Comparison of ENCODE assay signal across 16 cellular contexts in the genomic region with DNA sequence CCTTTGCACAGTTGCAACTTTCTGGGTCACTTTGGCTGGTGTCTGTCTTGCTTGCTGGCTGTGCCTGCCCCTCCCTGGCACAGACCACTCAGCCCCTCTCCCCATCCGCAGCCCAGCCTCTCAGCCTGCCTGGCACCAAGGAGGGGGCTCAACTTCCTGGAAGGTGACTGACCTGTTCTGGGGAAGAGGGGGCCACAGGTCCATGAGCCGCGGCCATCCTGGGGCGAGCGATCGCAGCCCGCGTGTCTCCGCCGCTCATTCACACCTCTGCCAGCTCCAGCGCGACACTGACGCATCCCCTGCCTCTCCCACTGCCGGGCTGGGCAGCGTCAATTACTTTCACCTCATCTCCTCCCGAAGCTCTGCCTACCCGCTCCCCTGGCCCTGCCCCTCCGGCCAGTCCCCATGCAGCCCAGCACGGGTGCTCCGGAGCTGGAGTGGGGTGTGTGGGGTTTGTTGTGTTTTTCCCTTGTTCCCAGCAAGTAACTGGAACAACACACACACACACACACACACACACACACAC. TPM values are rescaled to one million over a fixed set of nuclear protein-coding genes. Genes with fewer than 3 reads are reported as not detected.
DNase-seq lines count a peak whose midpoint lies in the region; ATAC-seq, FAIRE-seq and TF ChIP-seq lines count a peak whose summit lies in the region.
"Had no signal": no experiment of that assay in that cellular context is flagged by ENCODE, and none has a peak within 500 bp of the region (broad histone marks: within the 10 kb centered on the region; RNA-seq: fewer than 3 reads in every experiment).

No MANE protein-coding gene starts in this region.

- H3K9me3 ChIP-seq in K562 (replicated peaks; ENCODE audit: control insufficient read depth, insufficient read depth, low read depth, low read length), result no peaks in the 10 kb centered on the region
- no peaks in the 10 kb centered on the region for H3K9me3 ChIP-seq in osteoblast (ENCODE audit: low read depth, low read length)
- H3K9me3 ChIP-seq in H9 (ENCODE audit: control insufficient read depth, low read depth, low read length), result no peaks in the 10 kb centered on the region
- H3K9me3 ChIP-seq: Caco-2 had no signal

- no peak for ATAC-seq in K562
- ATAC-seq in HG03521 (IDR thresholded peaks at IDR 0.05; ENCODE audit: unreplicated experiment), result no peak

- no peak overlapping the region for H3K27ac ChIP-seq in K562 (ENCODE audit: extremely low read depth, low read depth, low read length)
- H3K27ac ChIP-seq in osteoblast (ENCODE audit: low read depth, low read length), result no peak overlapping the region
- H3K27ac ChIP-seq in H9 (ENCODE audit: insufficient read length, low read depth, low read length), result no peak overlapping the region
- H3K27ac ChIP-seq: RWPE1 had no signal

- in situ Hi-C loops in K562 (cut with MboI), result no loop called here

- H3K4me1 Mint-ChIP-seq in H9, result peaks cover 16 to 24% of the 10 kb centered on the region in 2 experiments

- H3K36me3 ChIP-seq in K562 (ENCODE audit: control insufficient read depth, insufficient read depth, low read length) (0 out of 3 replicates have a peak, but pooled peaks cover 7% of the 10 kb centered on the region), osteoblast (ENCODE audit: insufficient read depth, low read length) (no peaks in the 10 kb centered on the region)

- H3K4ac ChIP-seq in H9 (ENCODE audit: low read depth, low read length), result no peak overlapping the region

- peak in 8 of 14 donors; percentile 41 to 80 (median 55) for DNase-seq in C1 segment of cervical spinal cord (lab: John Stamatoyannopoulos, UW)
- DNase-seq in K562 (ENCODE audit: extremely low read depth in 1 of 4, low spot score in 3 of 4), result no peak
- DNase-seq in hypothalamus (lab: John Stamatoyannopoulos, UW), result peak in 27 of 51 donors; percentile 34 to 72 (median 48)
- DNase-seq in osteoblast (ENCODE audit: insufficient read length, low spot score, missing footprints), result peak; percentile 52
- DNase-seq in iPS-NIHi11 (ENCODE audit: low spot score), result no peak
- no peak for DNase-seq in NCI-H187 treated with DMSO at 0.1 percent for 48 hours (lab: John Stamatoyannopoulos, UW)
- DNase-seq in H9, result no peak
- DNase-seq: Caco-2, KG1, NCI-H1048, NCI-H146, NCI-H2107 had no signal

- TF ChIP-seq POLR2A in K562 (conservative IDR thresholded peaks at IDR 0.05), result no peak

- no peak overlapping the region for H3K56ac ChIP-seq in H9 (ENCODE audit: insufficient read length, low read depth, low read length)

- peak overlapping the region in 1 of 3 experiments; percentile 94; a peak in 1 of 7 replicates for H3K27ac Mint-ChIP-seq in H9

- no peak overlapping the region for H3T11ph ChIP-seq in H9 (ENCODE audit: low read length)

- H2AK5ac ChIP-seq in H9 (ENCODE audit: insufficient read length, low read length), result no peak overlapping the region

- H3K4me1 ChIP-seq in K562 (replicated peaks in 1 of 2; ENCODE audit: control insufficient read depth in 2 of 2, insufficient read depth in 2 of 2, low read length in 2 of 2), result peaks cover 6 to 41% of the 10 kb centered on the region in 2 experiments; a peak in 4 of 5 replicates
- peaks cover 27% of the 10 kb centered on the region for H3K4me1 ChIP-seq in osteoblast (ENCODE audit: insufficient read depth, low read length)
- H3K4me1 ChIP-seq in H9 (ENCODE audit: insufficient read depth, low read length), result no peaks in the 10 kb centered on the region
- H3K4me1 ChIP-seq: Caco-2 had no signal

- H4K20me1 ChIP-seq in K562 (replicated peaks; ENCODE audit: control insufficient read depth, insufficient read depth, low read length), result no peaks in the 10 kb centered on the region; the same call in 1 of the 2 replicates
- no peaks in the 10 kb centered on the region for H4K20me1 ChIP-seq in osteoblast (ENCODE audit: insufficient read depth, low read length)
- H4K20me1 ChIP-seq in H9 (ENCODE audit: control insufficient read depth, insufficient read depth, insufficient read length), result no peaks in the 10 kb centered on the region

- H2BK20ac ChIP-seq in H9 (ENCODE audit: low read depth, low read length, poor library complexity, severe bottlenecking), result no peak overlapping the region

- H3K79me1 ChIP-seq in H9 (ENCODE audit: insufficient read depth, low read depth, low read length, poor library complexity, severe bottlenecking), result no peaks in the 10 kb centered on the region

- no peak for FAIRE-seq in K562 (lab: Jason Lieb, UNC)
- FAIRE-seq: A204.1, HTR-8/SVneo had no signal

- CTCF ChIA-PET in K562 (lab: Yijun Ruan, JAX; ENCODE audit: low intra/inter-chr PET ratio), result no interaction called here

- H3K27me3 Mint-ChIP-seq in H9 (ENCODE audit: low read depth), result no peaks in the 10 kb centered on the region

- H4K91ac ChIP-seq in H9 (ENCODE audit: insufficient read length, low read depth, low read length), result no peak overlapping the region

- POLR2A ChIA-PET in K562 (lab: Yijun Ruan, JAX), result interaction anchor here (1.0 to 3.9 kb wide), 4 partner anchors 11 to 17 kb away, joined by 4 to 29 read pairs (median 4); partner anchors contain the start of gene SLC6A9

- no peak for TF ChIP-seq EP300 in K562 (IDR thresholded peaks at IDR 0.05; ENCODE audit: low read length)

- H3K4me3 ChIP-seq in K562 (no peak overlapping the region), osteoblast (ENCODE audit: insufficient read depth, low read length) (no peak overlapping the region)

- H3K23me2 ChIP-seq in H9 (ENCODE audit: insufficient read length, low read depth, low read length, poor library complexity, severe bottlenecking), result no peaks in the 10 kb centered on the region

- TF ChIP-seq RAD21 in K562 (CRISPR knock-in tag; conservative IDR thresholded peaks at IDR 0.05 in 1 of 2, IDR thresholded peaks at IDR 0.05 in 1 of 2), result no peak

- H3K9ac ChIP-seq in K562 (ENCODE audit: insufficient read depth in 1 of 2, low read depth in 2 of 2, low read length in 2 of 2) (peak overlapping the region in 1 of 2 experiments; percentile 63; a peak in 2 of 4 replicates), H9 (ENCODE audit: extremely low read depth, insufficient read length, low read length) (no peak overlapping the region)

- no peak overlapping the region for H2BK15ac ChIP-seq in H9 (ENCODE audit: low read depth, low read length)

- H3K27me3 ChIP-seq in K562 (ENCODE audit: control insufficient read depth in 2 of 2, insufficient read depth in 2 of 2, low read length in 2 of 2) (no peaks in the 10 kb centered on the region), osteoblast (ENCODE audit: insufficient read depth, low read length) (no peaks in the 10 kb centered on the region), H9 (ENCODE audit: insufficient read depth, low read length) (no peaks in the 10 kb centered on the region)

- no peak overlapping the region for H2BK12ac ChIP-seq in H9 (ENCODE audit: insufficient read length, low read depth, low read length)

- H2BK120ac ChIP-seq in H9 (ENCODE audit: low read depth, low read length, poor library complexity, severe bottlenecking), result no peak overlapping the region

- no peak overlapping the region for H4K5ac ChIP-seq in H9 (ENCODE audit: insufficient read length, low read depth, low read length)

- no peaks in the 10 kb centered on the region for H3K9me1 ChIP-seq in K562 (ENCODE audit: control insufficient read depth, insufficient read depth, low read length)

- H3K14ac ChIP-seq in H9 (ENCODE audit: insufficient read depth, low read length), result no peak overlapping the region

- no peak overlapping the region for H3K4me2 ChIP-seq in K562 (ENCODE audit: insufficient read depth, low read length)
- H3K4me2 ChIP-seq in osteoblast (ENCODE audit: insufficient read depth, low read length), result no peak overlapping the region
- H3K4me2 ChIP-seq in H9 (ENCODE audit: insufficient read depth, insufficient read length, low read length), result no peak overlapping the region

- no peak overlapping the region for H4K8ac ChIP-seq in H9 (replicated peaks; ENCODE audit: insufficient read length, low read depth, low read length)

- H2AFZ ChIP-seq in K562 (ENCODE audit: low read depth, low read length) (no peak overlapping the region), osteoblast (ENCODE audit: low read length) (no peak overlapping the region), H9 (ENCODE audit: low read length) (no peak overlapping the region)

- no TSS peak for BruUV-seq in K562 (replicated peaks; lab: Mats Ljungman, UMichigan)

- WGBS in K562 (ENCODE audit: insufficient coverage, low coverage, missing lambda C conversion rate), result 82% methylated on average over 20 of the region's 20 CpGs
- no CpG with 5 or more reads among the region's 20 CpGs for WGBS in H9 (ENCODE audit: extremely low coverage, insufficient read length, low lambda C conversion rate)

- no peak overlapping the region for H3K23ac ChIP-seq in H9 (ENCODE audit: insufficient read length, low read depth, low read length)

- intact Hi-C loops in K562 (cut with micrococcal nuclease), result no loop called here

- no peaks in the 10 kb centered on the region for H3K79me2 ChIP-seq in K562 (ENCODE audit: control insufficient read depth, insufficient read depth, low read length)
- no peaks in the 10 kb centered on the region for H3K79me2 ChIP-seq in osteoblast (ENCODE audit: insufficient read depth, low read length)
- no peaks in the 10 kb centered on the region for H3K79me2 ChIP-seq in H9 (ENCODE audit: insufficient read depth, low read length)

- no peak overlapping the region for H2BK5ac ChIP-seq in H9 (ENCODE audit: insufficient read length, low read length)

- no peak overlapping the region for H3K18ac ChIP-seq in H9 (ENCODE audit: insufficient read length, low read depth, low read length)

- H3K36me3 Mint-ChIP-seq in H9 (ENCODE audit: insufficient read depth in 1 of 3, low read depth in 3 of 3), result peaks cover 0 to 18% (median 3%) of the 10 kb centered on the region in 3 experiments; a peak in 5 of 7 replicates

- no peaks in the 10 kb centered on the region for H3K9me3 Mint-ChIP-seq in H9

- TF ChIP-seq CTCF in K562 (IDR thresholded peaks at IDR 0.05 in 2 of 3, conservative IDR thresholded peaks at IDR 0.05 in 1 of 3; ENCODE audit: insufficient read depth in 2 of 3, low read depth in 1 of 3, low read length in 3 of 3), result no peak
- TF ChIP-seq CTCF in osteoblast (IDR thresholded peaks at IDR 0.05; ENCODE audit: extremely low read depth, low read depth, low read length), result no peak
- TF ChIP-seq CTCF in H9 (conservative IDR thresholded peaks at IDR 0.05), result no peak

- H3K4me3 Mint-ChIP-seq in H9, result no peak overlapping the region

RNA-seq across cellular contexts. Expression of gene SLC6A9, which starts 14.3 kb away (rescaled TPM):
- 15.5 and 41.5 TPM in 2 replicates for total RNA-seq in K562 (2011; cell fraction: chromatin; rRNA removed; ENCODE audit: low replicate concordance)
- 28.5 and 33.8 TPM in 2 replicates for total RNA-seq in K562 (2011; cell fraction: nucleolus; rRNA removed)
- 21.3 and 22.7 TPM in 2 replicates for total RNA-seq in K562 (2011; cell fraction: nucleoplasm; rRNA removed)
- total RNA-seq in K562 (2014; rRNA removed), result 4.1 and 8.4 TPM in 2 replicates
- 2.5 and 3.0 TPM in 2 replicates for total RNA-seq in K562 (2014; rRNA removed; fragmentation: Illumina TruSeq; extraction: Trizol)
- total RNA-seq in K562 (2015; rRNA removed; fragmentation: Illumina TruSeq; extraction: Trizol), result 0.51 and 0.75 TPM in 2 replicates
- total RNA-seq in K562 (2021), result 16.7 and 18.7 TPM in 2 replicates
- 2.9 and 8.8 TPM in 2 replicates for polyA plus RNA-seq in K562 (2011; rRNA removed)
- polyA plus RNA-seq in K562 (2011; cell fraction: cytosol; rRNA removed), result 5.7 and 6.6 TPM in 2 replicates
- polyA plus RNA-seq in K562 (2011; cell fraction: nucleus; rRNA removed), result 27.8 and 27.9 TPM in 2 replicates
- 6.2 and 54.3 TPM in 2 replicates for polyA plus RNA-seq in K562 (2012)
- 12.9 and 16.7 TPM in 2 replicates for polyA plus RNA-seq in K562 (2014; fragmentation: Illumina TruSeq; extraction: Trizol)
- polyA plus RNA-seq in K562 (2014; fragmentation: Nextera tagmentation; extraction: Ambion mirVana), result under 1 TPM; 0.17 to 0.25 TPM
- polyA plus RNA-seq in K562 (2014; rRNA removed), result 10.5 and 10.6 TPM in 2 replicates
- polyA minus RNA-seq in K562 (2011; rRNA and poly(A)+ RNA removed), result 3.7 and 5.1 TPM in 2 replicates
- 2.5 and 5.5 TPM in 2 replicates for polyA minus RNA-seq in K562 (2011; cell fraction: cytosol; rRNA and poly(A)+ RNA removed)
- polyA minus RNA-seq in K562 (2011; cell fraction: nucleus; rRNA and poly(A)+ RNA removed), result 6.1 and 10.2 TPM in 2 replicates
- 18.5 and 19.4 TPM in 2 replicates for total RNA-seq in osteoblast
- 29.5 and 30.1 TPM in 2 replicates for total RNA-seq in H9 (2021)

RNA-seq across cellular contexts. Expression of gene CCDC24, which starts 25.5 kb away (rescaled TPM):
- total RNA-seq in K562 (2011; cell fraction: chromatin; rRNA removed; ENCODE audit: low replicate concordance), result 1.4 and 6.8 TPM in 2 replicates
- 5.8 TPM in 2 replicates for total RNA-seq in K562 (2011; cell fraction: nucleolus; rRNA removed)
- 4.1 and 6.1 TPM in 2 replicates for total RNA-seq in K562 (2011; cell fraction: nucleoplasm; rRNA removed)
- total RNA-seq in K562 (2014; rRNA removed) (3.0 and 4.5 TPM in 2 replicates), K562 (2014; rRNA removed; fragmentation: Illumina TruSeq; extraction: Trizol) (0.70 and 1.5 TPM in 2 replicates), K562 (2015; rRNA removed; fragmentation: Illumina TruSeq; extraction: Trizol) (1.7 and 2.2 TPM in 2 replicates), K562 (2021) (4.4 and 5.2 TPM in 2 replicates), osteoblast (2.4 and 2.9 TPM in 2 replicates), H9 (2021) (11.8 and 12.4 TPM in 2 replicates)
- polyA plus RNA-seq in K562 (2011; rRNA removed) (1.3 and 2.3 TPM in 2 replicates), K562 (2014; fragmentation: Illumina TruSeq; extraction: Trizol) (1.5 and 3.0 TPM in 2 replicates), K562 (2014; fragmentation: Nextera tagmentation; extraction: Ambion mirVana) (under 1 TPM; 0.31 to 0.64 TPM), K562 (2014; rRNA removed) (3.7 and 4.5 TPM in 2 replicates)
- 2.0 and 4.9 TPM in 2 replicates for polyA plus RNA-seq in K562 (2011; cell fraction: cytosol; rRNA removed)
- 6.8 and 13.1 TPM in 2 replicates for polyA plus RNA-seq in K562 (2011; cell fraction: nucleus; rRNA removed)
- polyA plus RNA-seq in K562 (2012), result 3.7 and 4.3 TPM in 2 replicates
- 0.36 and 0.39 TPM in 2 replicates for polyA minus RNA-seq in K562 (2011; rRNA and poly(A)+ RNA removed)
- polyA minus RNA-seq in K562 (2011; cell fraction: cytosol; rRNA and poly(A)+ RNA removed), result 1.1 and 5.4 TPM in 2 replicates
- polyA minus RNA-seq in K562 (2011; cell fraction: nucleus; rRNA and poly(A)+ RNA removed), result 1.7 and 2.2 TPM in 2 replicates

RNA-seq across cellular contexts. Expression of gene B4GALT2, which starts 37.9 kb away (rescaled TPM):
- 27.8 and 57.7 TPM in 2 replicates for total RNA-seq in K562 (2011; cell fraction: chromatin; rRNA removed; ENCODE audit: low replicate concordance)
- total RNA-seq in K562 (2011; cell fraction: nucleolus; rRNA removed), result 51.2 and 57.7 TPM in 2 replicates
- total RNA-seq in K562 (2011; cell fraction: nucleoplasm; rRNA removed), result 45.8 and 54.2 TPM in 2 replicates
- 86.8 and 116 TPM in 2 replicates for total RNA-seq in K562 (2014; rRNA removed)
- 23.4 and 31.0 TPM in 2 replicates for total RNA-seq in K562 (2014; rRNA removed; fragmentation: Illumina TruSeq; extraction: Trizol)
- total RNA-seq in K562 (2015; rRNA removed; fragmentation: Illumina TruSeq; extraction: Trizol), result 43.8 and 45.9 TPM in 2 replicates
- 76.2 and 78.0 TPM in 2 replicates for total RNA-seq in K562 (2021)
- polyA plus RNA-seq in K562 (2011; rRNA removed), result 39.0 and 43.9 TPM in 2 replicates
- 78.6 and 206 TPM in 2 replicates for polyA plus RNA-seq in K562 (2011; cell fraction: cytosol; rRNA removed)
- polyA plus RNA-seq in K562 (2011; cell fraction: nucleus; rRNA removed), result 55.1 and 117 TPM in 2 replicates
- polyA plus RNA-seq in K562 (2012), result 44.8 and 50.7 TPM in 2 replicates
- 63.7 and 69.7 TPM in 2 replicates for polyA plus RNA-seq in K562 (2014; fragmentation: Illumina TruSeq; extraction: Trizol)
- polyA plus RNA-seq in K562 (2014; fragmentation: Nextera tagmentation; extraction: Ambion mirVana), result 1 to 10 TPM; 1.3 to 2.8 TPM
- polyA plus RNA-seq in K562 (2014; rRNA removed), result 71.9 and 85.4 TPM in 2 replicates
- 21.4 and 27.7 TPM in 2 replicates for polyA minus RNA-seq in K562 (2011; rRNA and poly(A)+ RNA removed)
- polyA minus RNA-seq in K562 (2011; cell fraction: cytosol; rRNA and poly(A)+ RNA removed), result 40.9 and 42.3 TPM in 2 replicates
- polyA minus RNA-seq in K562 (2011; cell fraction: nucleus; rRNA and poly(A)+ RNA removed), result 26.7 and 28.3 TPM in 2 replicates
- 95.5 and 99.5 TPM in 2 replicates for total RNA-seq in osteoblast
- 70.9 and 74.0 TPM in 2 replicates for total RNA-seq in H9 (2021)

RNA-seq across cellular contexts. Expression of gene ATP6V0B, which starts 42.2 kb away (rescaled TPM):
- total RNA-seq in K562 (2011; cell fraction: chromatin; rRNA removed; ENCODE audit: low replicate concordance), result 240 and 478 TPM in 2 replicates
- 771 and 1,062 TPM in 2 replicates for total RNA-seq in K562 (2011; cell fraction: nucleolus; rRNA removed)
- 571 and 616 TPM in 2 replicates for total RNA-seq in K562 (2011; cell fraction: nucleoplasm; rRNA removed)
- total RNA-seq in K562 (2014; rRNA removed), result 296 and 328 TPM in 2 replicates
- total RNA-seq in K562 (2014; rRNA removed; fragmentation: Illumina TruSeq; extraction: Trizol), result 143 and 167 TPM in 2 replicates
- total RNA-seq in K562 (2015; rRNA removed; fragmentation: Illumina TruSeq; extraction: Trizol), result 196 and 203 TPM in 2 replicates
- 279 and 286 TPM in 2 replicates for total RNA-seq in K562 (2021)
- polyA plus RNA-seq in K562 (2011; rRNA removed), result 220 and 288 TPM in 2 replicates
- 552 and 632 TPM in 2 replicates for polyA plus RNA-seq in K562 (2011; cell fraction: cytosol; rRNA removed)
- 601 and 849 TPM in 2 replicates for polyA plus RNA-seq in K562 (2011; cell fraction: nucleus; rRNA removed)
- 179 and 264 TPM in 2 replicates for polyA plus RNA-seq in K562 (2012)
- polyA plus RNA-seq in K562 (2014; fragmentation: Illumina TruSeq; extraction: Trizol), result 186 and 195 TPM in 2 replicates
- polyA plus RNA-seq in K562 (2014; fragmentation: Nextera tagmentation; extraction: Ambion mirVana), result 100 to 1,000 TPM; 137 to 276 TPM
- polyA plus RNA-seq in K562 (2014; rRNA removed), result 282 and 348 TPM in 2 replicates
- 127 and 130 TPM in 2 replicates for polyA minus RNA-seq in K562 (2011; rRNA and poly(A)+ RNA removed)
- polyA minus RNA-seq in K562 (2011; cell fraction: cytosol; rRNA and poly(A)+ RNA removed), result 83.6 and 86.7 TPM in 2 replicates
- 102 and 149 TPM in 2 replicates for polyA minus RNA-seq in K562 (2011; cell fraction: nucleus; rRNA and poly(A)+ RNA removed)
- 81.9 and 89.4 TPM in 2 replicates for total RNA-seq in osteoblast
- total RNA-seq in H9 (2021), result 127 and 131 TPM in 2 replicates

RNA-seq across cellular contexts. Expression of gene DPH2, which starts 47.1 kb away (rescaled TPM):
- total RNA-seq in K562 (2011; cell fraction: chromatin; rRNA removed; ENCODE audit: low replicate concordance), result 110 and 268 TPM in 2 replicates
- total RNA-seq in K562 (2011; cell fraction: nucleolus; rRNA removed), result 191 and 199 TPM in 2 replicates
- total RNA-seq in K562 (2011; cell fraction: nucleoplasm; rRNA removed), result 123 and 150 TPM in 2 replicates
- total RNA-seq in K562 (2014; rRNA removed) (87.5 and 122 TPM in 2 replicates), K562 (2014; rRNA removed; fragmentation: Illumina TruSeq; extraction: Trizol) (31.9 and 39.4 TPM in 2 replicates), K562 (2015; rRNA removed; fragmentation: Illumina TruSeq; extraction: Trizol) (66.8 and 68.1 TPM in 2 replicates), K562 (2021) (94.1 and 97.3 TPM in 2 replicates), osteoblast (10.3 and 15.6 TPM in 2 replicates), H9 (2021) (74.4 and 79.6 TPM in 2 replicates)
- polyA plus RNA-seq in K562 (2011; rRNA removed) (63.1 and 71.2 TPM in 2 replicates), K562 (2014; fragmentation: Illumina TruSeq; extraction: Trizol) (81.1 and 106 TPM in 2 replicates), K562 (2014; fragmentation: Nextera tagmentation; extraction: Ambion mirVana) (10 to 100 TPM; 17.9 to 27.0 TPM), K562 (2014; rRNA removed) (93.2 and 110 TPM in 2 replicates)
- 117 and 149 TPM in 2 replicates for polyA plus RNA-seq in K562 (2011; cell fraction: cytosol; rRNA removed)
- polyA plus RNA-seq in K562 (2011; cell fraction: nucleus; rRNA removed), result 379 and 380 TPM in 2 replicates
- 39.2 and 65.5 TPM in 2 replicates for polyA plus RNA-seq in K562 (2012)
- 50.3 and 52.5 TPM in 2 replicates for polyA minus RNA-seq in K562 (2011; rRNA and poly(A)+ RNA removed)
- 35.5 and 48.5 TPM in 2 replicates for polyA minus RNA-seq in K562 (2011; cell fraction: cytosol; rRNA and poly(A)+ RNA removed)
- polyA minus RNA-seq in K562 (2011; cell fraction: nucleus; rRNA and poly(A)+ RNA removed), result 96.7 and 113 TPM in 2 replicates

Comparison
In these comparisons a context has a peak if more than half of its experiments do, and no peak if none do; other contexts are left out.
1. DNase-seq: peak in C1 segment of cervical spinal cord (8 of 14), hypothalamus (27 of 51) and osteoblast (single experiment); none in K562 (0 of 4), iPS-NIHi11 (single experiment), NCI-H187 treated with DMSO at 0.1 percent for 48 hours (single experiment) and H9 (single experiment).